Comparison of ENCODE assay signal across 18 cellular contexts in the genomic region with DNA sequence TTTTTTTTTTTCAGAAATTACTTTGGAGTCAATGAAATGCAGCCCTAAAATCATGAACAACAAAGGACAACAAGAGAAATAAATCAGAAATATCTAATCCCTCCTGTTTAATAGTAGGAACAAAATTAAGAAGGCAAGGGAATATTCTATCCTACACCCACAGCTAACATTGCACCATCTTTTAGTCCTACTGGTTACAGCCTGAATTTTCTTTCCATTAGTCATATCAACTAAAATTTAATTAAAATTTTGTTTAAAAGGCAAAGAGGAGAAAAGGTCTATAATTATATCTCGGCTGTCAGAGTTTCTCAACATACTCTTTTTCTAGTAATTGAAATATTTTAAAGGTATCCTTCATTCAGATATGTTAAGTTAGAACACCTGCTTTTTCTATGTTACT.
"Had no signal": no experiment of that assay in that cellular context is flagged by ENCODE, and none has a peak within 500 bp of the region (broad histone marks: within the 10 kb centered on the region; RNA-seq: fewer than 3 reads in every experiment).

No MANE protein-coding gene starts in this region.

- H3K27ac Mint-ChIP-seq: activated CD4-positive, alpha-beta memory T cell treated with anti-CD3 and anti-CD28 coated beads, Interleukin-2, amount 10 ng/mL, durations not matched to agents 7 days and 5 days; activated CD4-positive, alpha-beta T cell treated with anti-CD3 and anti-CD28 coated beads for 36 hours; activated naive CD8-positive, alpha-beta T cell treated with anti-CD3 and anti-CD28 coated beads for 36 hours; activated T-cell treated with anti-CD3 and anti-CD28 coated beads, Interleukin-2, amount 50 U/mL, for 72 hours; memory B cell; nephron progenitor cell; T-cell had no signal

- H3K4me1 Mint-ChIP-seq: activated CD4-positive, alpha-beta memory T cell treated with anti-CD3 and anti-CD28 coated beads, Interleukin-2, amount 10 ng/mL, durations not matched to agents 7 days and 5 days; activated CD4-positive, alpha-beta T cell treated with anti-CD3 and anti-CD28 coated beads for 36 hours; activated naive CD8-positive, alpha-beta T cell treated with anti-CD3 and anti-CD28 coated beads for 36 hours; memory B cell; nephron progenitor cell had no signal

- DNase-seq: activated CD4-positive, alpha-beta memory T cell treated with anti-CD3 and anti-CD28 coated beads, Interleukin-2, amount 10 ng/mL, durations not matched to agents 7 days and 5 days; activated CD4-positive, alpha-beta T cell treated with anti-CD3 and anti-CD28 coated beads for 36 hours; activated gamma-delta T cell treated with Interleukin-2 at 50 U/mL for 16 hours; activated naive CD8-positive, alpha-beta T cell treated with anti-CD3 and anti-CD28 coated beads for 36 hours; activated T-cell treated with anti-CD3 and anti-CD28 coated beads, Interleukin-2, amount 50 U/mL, for 72 hours; aorta; effector memory CD4-positive, alpha-beta T cell; foreskin melanocyte; heart right ventricle; left lung; nephron progenitor cell; ovary; T-cell; WERI-Rb-1 had no signal

- H3K4me3 Mint-ChIP-seq: activated CD4-positive, alpha-beta memory T cell treated with anti-CD3 and anti-CD28 coated beads, Interleukin-2, amount 10 ng/mL, durations not matched to agents 7 days and 5 days; activated CD4-positive, alpha-beta T cell treated with anti-CD3 and anti-CD28 coated beads for 36 hours; activated naive CD8-positive, alpha-beta T cell treated with anti-CD3 and anti-CD28 coated beads for 36 hours; activated T-cell treated with anti-CD3 and anti-CD28 coated beads, Interleukin-2, amount 50 U/mL, for 72 hours; memory B cell; nephron progenitor cell; T-cell had no signal

- H3K36me3 Mint-ChIP-seq: activated naive CD8-positive, alpha-beta T cell treated with anti-CD3 and anti-CD28 coated beads for 36 hours; memory B cell; T-cell had no signal

- ATAC-seq: activated CD4-positive, alpha-beta T cell treated with anti-CD3 and anti-CD28 coated beads for 36 hours; activated T-cell treated with anti-CD3 and anti-CD28 coated beads, Interleukin-2, amount 50 U/mL, for 72 hours; left lung; T-cell had no signal

- H3K9me3 Mint-ChIP-seq: activated CD4-positive, alpha-beta memory T cell treated with anti-CD3 and anti-CD28 coated beads, Interleukin-2, amount 10 ng/mL, durations not matched to agents 7 days and 5 days; activated naive CD8-positive, alpha-beta T cell treated with anti-CD3 and anti-CD28 coated beads for 36 hours; activated T-cell treated with anti-CD3 and anti-CD28 coated beads, Interleukin-2, amount 50 U/mL, for 72 hours; nephron progenitor cell; T-cell had no signal

- H3K27me3 Mint-ChIP-seq: activated CD4-positive, alpha-beta memory T cell treated with anti-CD3 and anti-CD28 coated beads, Interleukin-2, amount 10 ng/mL, durations not matched to agents 7 days and 5 days had no signal

- H3K4me3 ChIP-seq: cardiac muscle cell, coronary artery, heart right ventricle, left lung, ovary, skin epidermis had no signal
